ENCODE assay signal across 10 cellular contexts in the genomic region with DNA sequence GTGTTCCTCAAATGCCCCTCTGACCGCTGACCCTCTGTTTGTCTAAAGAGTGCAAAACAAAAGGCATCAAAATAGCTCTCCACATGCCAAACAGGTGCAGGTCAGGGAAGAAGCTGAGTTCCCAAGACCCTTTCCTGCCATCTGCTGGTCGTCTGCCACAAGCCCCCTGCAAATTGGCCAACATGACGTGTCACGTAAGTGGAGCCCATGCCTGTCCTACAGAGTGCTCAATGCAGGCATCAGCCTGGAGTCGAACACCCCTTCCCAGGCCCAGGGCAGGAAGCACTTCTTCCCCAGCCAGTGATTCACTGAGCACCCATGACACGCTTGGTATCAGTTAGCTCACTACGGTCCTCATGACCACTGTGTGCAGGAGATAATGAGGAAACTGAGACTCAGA. TPM values are rescaled to one million over a fixed set of nuclear protein-coding genes. Genes with fewer than 3 reads are reported as not detected.
DNase-seq lines count a peak whose midpoint lies in the region; ATAC-seq and TF ChIP-seq lines count a peak whose summit lies in the region.
"Had no signal": no experiment of that assay in that cellular context is flagged by ENCODE, and none has a peak within 500 bp of the region (broad histone marks: within the 10 kb centered on the region; RNA-seq: fewer than 3 reads in every experiment).

No MANE protein-coding gene starts in this region.

- no peaks in the 10 kb centered on the region for H3K36me3 Mint-ChIP-seq in natural killer cell treated with Interleukin-12 subunit alpha and Interleukin-12 subunit beta and Interleukin-15 and Interleukin-18, amount 100 ng/mL, for 72 hours

- no peak overlapping the region for H3K27ac Mint-ChIP-seq in natural killer cell treated with Interleukin-12 subunit alpha and Interleukin-12 subunit beta and Interleukin-15 and Interleukin-18, amount 100 ng/mL, for 72 hours

- H3K9me3 ChIP-seq in SJCRH30 (replicated peaks): no peaks in the 10 kb centered on the region
- H3K9me3 ChIP-seq: heart left ventricle had no signal

- H3K4me1 Mint-ChIP-seq in natural killer cell treated with Interleukin-12 subunit alpha and Interleukin-12 subunit beta and Interleukin-15 and Interleukin-18, amount 100 ng/mL, for 72 hours (ENCODE audit: low read depth in 2 of 2): no peaks in the 10 kb centered on the region

- no peak overlapping the region for H3K4me3 Mint-ChIP-seq in natural killer cell treated with Interleukin-12 subunit alpha and Interleukin-12 subunit beta and Interleukin-15 and Interleukin-18, amount 100 ng/mL, for 72 hours
- H3K4me3 Mint-ChIP-seq: activated T-cell treated with anti-CD3 and anti-CD28 coated beads, Interleukin-2, amount 50 U/mL, for 4 hours had no signal

- H3K27ac ChIP-seq in SJCRH30: no peak overlapping the region
- H3K27ac ChIP-seq: heart left ventricle had no signal

- no peak for ATAC-seq in natural killer cell treated with Interleukin-12 subunit alpha and Interleukin-12 subunit beta and Interleukin-15 and Interleukin-18, amount 100 ng/mL, for 72 hours
- no peak for ATAC-seq in HG03159 (IDR thresholded peaks at IDR 0.05; ENCODE audit: unreplicated experiment)
- ATAC-seq: activated T-cell treated with anti-CD3 and anti-CD28 coated beads, Interleukin-2, amount 50 U/mL, for 4 hours; heart left ventricle had no signal

- no peaks in the 10 kb centered on the region for H3K27me3 ChIP-seq in SJCRH30
- H3K27me3 ChIP-seq: heart left ventricle had no signal

- in situ Hi-C loops in GM13976 (cut with MboI; ENCODE audit: low sequenced_read_pairs, unreplicated experiment): loop anchor here (10.0 kb wide), 1 partner anchor 50 kb away; the partner anchor contains the start of gene DEPP1

- H3K9me3 Mint-ChIP-seq in natural killer cell treated with Interleukin-12 subunit alpha and Interleukin-12 subunit beta and Interleukin-15 and Interleukin-18, amount 100 ng/mL, for 72 hours: no peaks in the 10 kb centered on the region
- H3K9me3 Mint-ChIP-seq: activated T-cell treated with anti-CD3 and anti-CD28 coated beads, Interleukin-2, amount 50 U/mL, for 4 hours had no signal

- peaks cover 0 to 10% of the 10 kb centered on the region in 2 donors for H3K27me3 Mint-ChIP-seq in natural killer cell treated with Interleukin-12 subunit alpha and Interleukin-12 subunit beta and Interleukin-15 and Interleukin-18, amount 100 ng/mL, for 72 hours

- DNase-seq in COLO668 (lab: John Stamatoyannopoulos, UW; ENCODE audit: unreplicated experiment) (peak; percentile 21), GM13976 (ENCODE audit: low spot score) (no peak), SJCRH30 (peak; percentile 51 to 73), iPS DF 19.7 (ENCODE audit: low read depth, low spot score) (peak; percentile 68), hippocampal formation (lab: John Stamatoyannopoulos, UW) (no peak)
- no peak for DNase-seq in stimulated activated CD4-positive, alpha-beta T cell treated with anti-CD3 and anti-CD28 coated beads, Interleukin-4, amount 100 ng/mL, for 24 hours
- DNase-seq in natural killer cell treated with Interleukin-12 subunit alpha and Interleukin-12 subunit beta and Interleukin-15 and Interleukin-18, amount 100 ng/mL, for 72 hours (ENCODE audit: low spot score): no peak
- DNase-seq: activated T-cell treated with anti-CD3 and anti-CD28 coated beads, Interleukin-2, amount 50 U/mL, for 4 hours had no signal

- TF ChIP-seq CTCF in GM13976 (IDR thresholded peaks at IDR 0.05; ENCODE audit: borderline replicate concordance, control extremely low read depth, extremely low read depth, insufficient read depth, missing control alignments): peak; percentile 15

- no peaks in the 10 kb centered on the region for H3K36me3 ChIP-seq in SJCRH30
- H3K36me3 ChIP-seq: heart left ventricle had no signal

- no peaks in the 10 kb centered on the region for H3K4me1 ChIP-seq in SJCRH30
- H3K4me1 ChIP-seq: heart left ventricle had no signal

- H3K4me3 ChIP-seq in SJCRH30: no peak overlapping the region
- H3K4me3 ChIP-seq: heart left ventricle had no signal

RNA-seq across cellular contexts. Expression of gene TMEM72, which starts 14.1 kb away (rescaled TPM):
- 0.02 TPM in 1 of 2 replicates, not detected in the other for total RNA-seq in SJCRH30 (2014; rRNA removed; shearing (Covaris generic))
- total RNA-seq in natural killer cell treated with Interleukin-12 subunit alpha and Interleukin-12 subunit beta and Interleukin-15 and Interleukin-18, amount 100 ng/mL, for 72 hours: not detected
- total RNA-seq: activated T-cell treated with anti-CD3 and anti-CD28 coated beads, Interleukin-2, amount 50 U/mL, for 4 hours had no signal

RNA-seq across cellular contexts. Expression of gene RASSF4, which starts 34.4 kb away (rescaled TPM):
- total RNA-seq in SJCRH30 (2014; rRNA removed; shearing (Covaris generic)): 18.9 and 22.0 TPM in 2 replicates
- total RNA-seq in natural killer cell treated with Interleukin-12 subunit alpha and Interleukin-12 subunit beta and Interleukin-15 and Interleukin-18, amount 100 ng/mL, for 72 hours: 10 to 100 TPM in 1 of 2 donors, 1 to 10 TPM in 1; 9.3 to 44.9 TPM

RNA-seq across cellular contexts. Expression of gene DEPP1, which starts 53.4 kb away (rescaled TPM):
- total RNA-seq in SJCRH30 (2014; rRNA removed; shearing (Covaris generic)): 0.24 and 0.25 TPM in 2 replicates
- under 1 TPM; 0.31 to 0.53 TPM for total RNA-seq in natural killer cell treated with Interleukin-12 subunit alpha and Interleukin-12 subunit beta and Interleukin-15 and Interleukin-18, amount 100 ng/mL, for 72 hours

Comparison
In these comparisons a context has a peak if more than half of its experiments do, and no peak if none do; other contexts are left out.
1. DNase-seq: peak in COLO668 (single experiment), SJCRH30 (2 of 2) and iPS DF 19.7 (single experiment); none in GM13976 (single experiment), hippocampal formation (0 of 2), stimulated activated CD4-positive, alpha-beta T cell treated with anti-CD3 and anti-CD28 coated beads, Interleukin-4, amount 100 ng/mL, for 24 hours (single experiment) and natural killer cell treated with Interleukin-12 subunit alpha and Interleukin-12 subunit beta and Interleukin-15 and Interleukin-18, amount 100 ng/mL, for 72 hours (single experiment).